Comparison of ENCODE assay signal across 1 cellular context in the genomic region with DNA sequence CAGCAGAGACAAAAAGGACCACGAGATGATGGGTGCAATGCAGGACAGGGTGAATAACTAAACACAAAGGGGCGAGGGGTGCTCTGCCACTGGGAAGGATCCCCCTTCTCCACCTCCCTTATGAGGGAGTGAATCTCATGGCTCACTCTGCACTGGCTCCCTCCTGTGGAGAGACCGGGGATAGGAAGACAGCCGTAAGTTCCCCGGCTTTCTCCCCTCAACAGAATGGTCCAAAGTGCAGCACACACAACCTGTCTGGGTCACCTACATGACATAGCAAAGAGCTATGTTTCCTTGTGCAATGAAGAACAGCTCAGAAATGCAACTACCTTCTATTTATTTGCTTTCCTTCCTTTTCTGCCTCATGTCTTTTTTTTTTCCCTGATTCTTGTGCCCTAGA.
TF ChIP-seq lines count a peak whose summit lies in the region.

No MANE protein-coding gene starts in this region.

TF ChIP-seq in endothelial cell of umbilical vein, 7 proteins besides CTCF, POLR2A, EP300 and RAD21:
- TF ChIP-seq GATA2 (IDR thresholded peaks at IDR 0.05; ENCODE audit: insufficient read depth, insufficient read length, low read depth, low read length) = no peak
- no peak for TF ChIP-seq EZH2 (IDR thresholded peaks at IDR 0.05; ENCODE audit: borderline replicate concordance, low read depth, low read length, severe bottlenecking)
- no peak for TF ChIP-seq POLR2AphosphoS5 (IDR thresholded peaks at IDR 0.05; ENCODE audit: insufficient read depth, low read depth, low read length)
- no peak for TF ChIP-seq JUN (IDR thresholded peaks at IDR 0.05; ENCODE audit: borderline replicate concordance, insufficient read depth, insufficient read length, low read depth)
- TF ChIP-seq FOS (IDR thresholded peaks at IDR 0.05; ENCODE audit: borderline replicate concordance, insufficient read depth, low read length) = no peak
- TF ChIP-seq, protein P1, sequence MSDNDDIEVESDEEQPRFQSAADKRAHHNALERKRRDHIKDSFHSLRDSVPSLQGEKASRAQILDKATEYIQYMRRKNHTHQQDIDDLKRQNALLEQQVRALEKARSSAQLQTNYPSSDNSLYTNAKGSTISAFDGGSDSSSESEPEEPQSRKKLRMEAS (IDR thresholded peaks at IDR 0.05; ENCODE audit: insufficient read depth, insufficient read length) = no peak
- no peak for TF ChIP-seq MYC (IDR thresholded peaks at IDR 0.05; ENCODE audit: low read depth, low read length)
